In the genomic region with DNA sequence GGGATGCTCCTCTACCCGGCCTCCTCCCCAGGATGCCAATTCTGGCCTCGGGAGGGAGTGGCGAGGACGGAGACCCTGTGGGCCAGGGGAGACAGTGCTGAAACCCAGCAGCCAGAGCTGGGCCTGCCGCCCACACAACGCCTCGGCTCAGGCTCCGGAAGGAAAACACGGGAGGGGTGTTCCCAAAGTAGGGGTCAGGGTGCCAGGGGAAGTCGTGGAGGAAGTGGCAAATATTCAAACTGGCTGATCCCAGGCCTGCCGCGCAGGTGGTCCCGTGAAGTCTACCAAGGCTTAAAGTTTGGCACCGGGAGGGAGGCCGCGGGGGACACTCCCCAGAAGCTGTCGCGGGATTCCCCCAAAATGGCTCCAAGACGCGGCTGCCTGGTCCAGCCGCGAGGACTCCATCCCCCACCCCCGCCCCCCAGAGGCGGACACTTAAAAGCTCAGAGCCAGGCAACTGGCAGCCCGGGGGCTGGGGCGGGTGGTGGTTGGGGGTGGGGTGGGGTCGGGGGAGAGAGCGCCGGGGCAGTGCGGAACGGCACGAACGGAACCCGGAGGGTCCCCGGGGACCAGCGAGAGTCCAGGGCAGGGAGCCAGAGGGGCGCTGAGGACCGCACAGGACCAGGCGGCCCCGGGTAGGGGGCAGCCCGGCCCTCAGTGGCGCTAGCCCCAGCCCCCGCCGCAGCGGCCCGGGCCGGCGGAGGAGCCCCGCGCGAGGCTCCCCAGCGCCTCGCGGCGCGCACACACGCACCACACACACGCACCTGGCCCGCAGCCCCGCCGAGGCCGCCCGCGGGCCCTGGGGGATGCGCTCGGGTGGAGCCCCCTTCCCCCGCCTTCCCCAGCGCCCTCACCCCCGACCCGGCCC, we compare ENCODE assay signal across 1 cellular context.
TF ChIP-seq lines count a peak whose summit lies in the region.

No MANE protein-coding gene starts in this region.

TF ChIP-seq in H1, 55 proteins besides CTCF, POLR2A, EP300 and RAD21:
- TF ChIP-seq USF2 (IDR thresholded peaks at IDR 0.05; ENCODE audit: low read length): no peak
- no peak for TF ChIP-seq TBP (IDR thresholded peaks at IDR 0.05; ENCODE audit: low read depth, low read length)
- no peak for TF ChIP-seq SP2 (IDR thresholded peaks at IDR 0.05; ENCODE audit: low read length)
- peak; percentile 26 for TF ChIP-seq KDM4A (IDR thresholded peaks at IDR 0.05; ENCODE audit: low read depth, low read length, severe bottlenecking)
- no peak for TF ChIP-seq NANOG (IDR thresholded peaks at IDR 0.05; ENCODE audit: insufficient read depth, low read depth, low read length, poor library complexity, severe bottlenecking)
- no peak for TF ChIP-seq CREB1 (IDR thresholded peaks at IDR 0.05)
- no peak for TF ChIP-seq SP1 (IDR thresholded peaks at IDR 0.05; ENCODE audit: low read depth, low read length)
- no peak for TF ChIP-seq TCF12 (IDR thresholded peaks at IDR 0.05; ENCODE audit: low read depth, low read length)
- peak; percentile 42; the same call in 1 of the 2 replicates for TF ChIP-seq SUZ12 (IDR thresholded peaks at IDR 0.05; ENCODE audit: low read length)
- TF ChIP-seq CEBPB (IDR thresholded peaks at IDR 0.05; ENCODE audit: low read depth, low read length): no peak
- TF ChIP-seq EZH2 (IDR thresholded peaks at IDR 0.05; ENCODE audit: low read depth, low read length, severe bottlenecking): peak; percentile 29
- TF ChIP-seq YY1 (IDR thresholded peaks at IDR 0.05; ENCODE audit: low read depth, low read length): peak; percentile 15; the same call in 1 of the 2 replicates
- TF ChIP-seq FOSL1 (IDR thresholded peaks at IDR 0.05; ENCODE audit: insufficient read depth, low read depth, low read length): no peak
